1 cellular context compared by ENCODE assay signal in the genomic region with DNA sequence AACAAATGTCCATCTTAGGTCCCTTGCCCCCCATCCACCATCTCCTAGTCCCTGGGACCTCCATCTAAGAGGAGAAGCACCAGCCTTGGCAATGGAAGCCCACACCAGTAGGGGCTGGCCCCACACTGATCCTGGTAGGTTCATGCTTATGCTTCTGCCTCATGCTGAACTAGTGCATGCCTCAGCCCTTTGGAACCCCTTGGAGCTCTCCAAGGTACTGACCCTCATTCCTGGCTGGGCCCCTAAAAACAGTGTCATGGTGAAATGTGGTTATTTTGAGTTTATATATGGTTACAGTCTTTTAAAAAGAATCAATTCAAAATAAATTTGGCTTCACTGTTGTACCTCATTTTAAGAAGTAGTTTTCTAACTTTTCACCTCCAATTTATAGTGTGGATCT.
TF ChIP-seq lines count a peak whose summit lies in the region.

No MANE protein-coding gene starts in this region.

TF ChIP-seq in GM23338, 12 proteins besides CTCF, POLR2A, EP300 and RAD21 (continued from another document):
- TF ChIP-seq, protein P1, sequence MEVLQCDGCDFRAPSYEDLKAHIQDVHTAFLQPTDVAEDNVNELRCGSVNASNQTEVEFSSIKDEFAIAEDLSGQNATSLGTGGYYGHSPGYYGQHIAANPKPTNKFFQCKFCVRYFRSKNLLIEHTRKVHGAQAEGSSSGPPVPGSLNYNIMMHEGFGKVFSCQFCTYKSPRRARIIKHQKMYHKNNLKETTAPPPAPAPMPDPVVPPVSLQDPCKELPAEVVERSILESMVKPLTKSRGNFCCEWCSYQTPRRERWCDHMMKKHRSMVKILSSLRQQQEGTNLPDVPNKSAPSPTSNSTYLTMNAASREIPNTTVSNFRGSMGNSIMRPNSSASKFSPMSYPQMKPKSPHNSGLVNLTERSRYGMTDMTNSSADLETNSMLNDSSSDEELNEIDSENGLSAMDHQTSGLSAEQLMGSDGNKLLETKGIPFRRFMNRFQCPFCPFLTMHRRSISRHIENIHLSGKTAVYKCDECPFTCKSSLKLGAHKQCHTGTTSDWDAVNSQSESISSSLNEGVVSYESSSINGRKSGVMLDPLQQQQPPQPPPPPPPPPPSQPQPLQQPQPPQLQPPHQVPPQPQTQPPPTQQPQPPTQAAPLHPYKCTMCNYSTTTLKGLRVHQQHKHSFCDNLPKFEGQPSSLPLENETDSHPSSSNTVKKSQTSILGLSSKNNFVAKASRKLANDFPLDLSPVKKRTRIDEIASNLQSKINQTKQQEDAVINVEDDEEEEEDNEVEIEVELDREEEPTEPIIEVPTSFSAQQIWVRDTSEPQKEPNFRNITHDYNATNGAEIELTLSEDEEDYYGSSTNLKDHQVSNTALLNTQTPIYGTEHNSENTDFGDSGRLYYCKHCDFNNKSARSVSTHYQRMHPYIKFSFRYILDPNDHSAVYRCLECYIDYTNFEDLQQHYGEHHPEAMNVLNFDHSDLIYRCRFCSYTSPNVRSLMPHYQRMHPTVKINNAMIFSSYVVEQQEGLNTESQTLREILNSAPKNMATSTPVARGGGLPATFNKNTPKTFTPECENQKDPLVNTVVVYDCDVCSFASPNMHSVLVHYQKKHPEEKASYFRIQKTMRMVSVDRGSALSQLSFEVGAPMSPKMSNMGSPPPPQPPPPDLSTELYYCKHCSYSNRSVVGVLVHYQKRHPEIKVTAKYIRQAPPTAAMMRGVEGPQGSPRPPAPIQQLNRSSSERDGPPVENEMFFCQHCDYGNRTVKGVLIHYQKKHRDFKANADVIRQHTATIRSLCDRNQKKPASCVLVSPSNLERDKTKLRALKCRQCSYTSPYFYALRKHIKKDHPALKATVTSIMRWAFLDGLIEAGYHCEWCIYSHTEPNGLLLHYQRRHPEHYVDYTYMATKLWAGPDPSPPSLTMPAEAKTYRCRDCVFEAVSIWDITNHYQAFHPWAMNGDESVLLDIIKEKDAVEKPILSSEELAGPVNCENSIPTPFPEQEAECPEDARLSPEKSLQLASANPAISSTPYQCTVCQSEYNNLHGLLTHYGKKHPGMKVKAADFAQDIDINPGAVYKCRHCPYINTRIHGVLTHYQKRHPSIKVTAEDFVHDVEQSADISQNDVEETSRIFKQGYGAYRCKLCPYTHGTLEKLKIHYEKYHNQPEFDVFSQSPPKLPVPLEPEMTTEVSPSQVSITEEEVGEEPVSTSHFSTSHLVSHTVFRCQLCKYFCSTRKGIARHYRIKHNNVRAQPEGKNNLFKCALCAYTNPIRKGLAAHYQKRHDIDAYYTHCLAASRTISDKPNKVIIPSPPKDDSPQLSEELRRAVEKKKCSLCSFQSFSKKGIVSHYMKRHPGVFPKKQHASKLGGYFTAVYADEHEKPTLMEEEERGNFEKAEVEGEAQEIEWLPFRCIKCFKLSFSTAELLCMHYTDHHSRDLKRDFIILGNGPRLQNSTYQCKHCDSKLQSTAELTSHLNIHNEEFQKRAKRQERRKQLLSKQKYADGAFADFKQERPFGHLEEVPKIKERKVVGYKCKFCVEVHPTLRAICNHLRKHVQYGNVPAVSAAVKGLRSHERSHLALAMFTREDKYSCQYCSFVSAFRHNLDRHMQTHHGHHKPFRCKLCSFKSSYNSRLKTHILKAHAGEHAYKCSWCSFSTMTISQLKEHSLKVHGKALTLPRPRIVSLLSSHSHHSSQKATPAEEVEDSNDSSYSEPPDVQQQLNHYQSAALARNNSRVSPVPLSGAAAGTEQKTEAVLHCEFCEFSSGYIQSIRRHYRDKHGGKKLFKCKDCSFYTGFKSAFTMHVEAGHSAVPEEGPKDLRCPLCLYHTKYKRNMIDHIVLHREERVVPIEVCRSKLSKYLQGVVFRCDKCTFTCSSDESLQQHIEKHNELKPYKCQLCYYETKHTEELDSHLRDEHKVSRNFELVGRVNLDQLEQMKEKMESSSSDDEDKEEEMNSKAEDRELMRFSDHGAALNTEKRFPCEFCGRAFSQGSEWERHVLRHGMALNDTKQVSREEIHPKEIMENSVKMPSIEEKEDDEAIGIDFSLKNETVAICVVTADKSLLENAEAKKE (CRISPR knock-in tag; IDR thresholded peaks at IDR 0.05) = peak; percentile 28; the same call in 1 of the 2 replicates
- no peak for TF ChIP-seq POLR2AphosphoS5 (IDR thresholded peaks at IDR 0.05; ENCODE audit: low read depth)
- TF ChIP-seq, protein P2, sequence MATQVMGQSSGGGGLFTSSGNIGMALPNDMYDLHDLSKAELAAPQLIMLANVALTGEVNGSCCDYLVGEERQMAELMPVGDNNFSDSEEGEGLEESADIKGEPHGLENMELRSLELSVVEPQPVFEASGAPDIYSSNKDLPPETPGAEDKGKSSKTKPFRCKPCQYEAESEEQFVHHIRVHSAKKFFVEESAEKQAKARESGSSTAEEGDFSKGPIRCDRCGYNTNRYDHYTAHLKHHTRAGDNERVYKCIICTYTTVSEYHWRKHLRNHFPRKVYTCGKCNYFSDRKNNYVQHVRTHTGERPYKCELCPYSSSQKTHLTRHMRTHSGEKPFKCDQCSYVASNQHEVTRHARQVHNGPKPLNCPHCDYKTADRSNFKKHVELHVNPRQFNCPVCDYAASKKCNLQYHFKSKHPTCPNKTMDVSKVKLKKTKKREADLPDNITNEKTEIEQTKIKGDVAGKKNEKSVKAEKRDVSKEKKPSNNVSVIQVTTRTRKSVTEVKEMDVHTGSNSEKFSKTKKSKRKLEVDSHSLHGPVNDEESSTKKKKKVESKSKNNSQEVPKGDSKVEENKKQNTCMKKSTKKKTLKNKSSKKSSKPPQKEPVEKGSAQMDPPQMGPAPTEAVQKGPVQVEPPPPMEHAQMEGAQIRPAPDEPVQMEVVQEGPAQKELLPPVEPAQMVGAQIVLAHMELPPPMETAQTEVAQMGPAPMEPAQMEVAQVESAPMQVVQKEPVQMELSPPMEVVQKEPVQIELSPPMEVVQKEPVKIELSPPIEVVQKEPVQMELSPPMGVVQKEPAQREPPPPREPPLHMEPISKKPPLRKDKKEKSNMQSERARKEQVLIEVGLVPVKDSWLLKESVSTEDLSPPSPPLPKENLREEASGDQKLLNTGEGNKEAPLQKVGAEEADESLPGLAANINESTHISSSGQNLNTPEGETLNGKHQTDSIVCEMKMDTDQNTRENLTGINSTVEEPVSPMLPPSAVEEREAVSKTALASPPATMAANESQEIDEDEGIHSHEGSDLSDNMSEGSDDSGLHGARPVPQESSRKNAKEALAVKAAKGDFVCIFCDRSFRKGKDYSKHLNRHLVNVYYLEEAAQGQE (IDR thresholded peaks at IDR 0.05; ENCODE audit: unreplicated experiment) = peak; percentile 86
